In the genomic region with DNA sequence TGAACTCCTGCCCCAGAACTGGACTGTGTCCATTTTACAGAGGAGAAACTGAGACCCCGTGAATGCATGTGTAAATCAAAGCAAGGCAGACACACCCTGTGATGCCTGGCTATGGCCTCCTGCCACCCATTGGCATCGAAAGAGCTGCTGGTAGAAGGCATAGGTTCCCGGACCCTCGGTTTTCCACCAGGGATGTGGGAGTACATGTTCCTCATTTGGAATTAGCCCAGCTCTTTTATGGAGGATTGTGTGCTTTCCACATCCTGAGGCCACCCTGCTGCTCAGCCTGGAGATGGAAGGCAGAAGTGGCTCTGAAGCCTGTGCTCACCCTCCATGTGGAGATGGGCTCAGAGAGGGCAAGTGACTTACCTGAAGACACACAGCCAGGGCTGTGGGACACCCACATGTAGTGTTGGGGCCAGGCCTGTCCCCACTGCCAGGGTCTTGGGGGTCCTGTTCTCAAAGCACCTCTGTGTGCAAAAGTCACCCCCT, we compare ENCODE assay signal across 10 cellular contexts. TPM values are rescaled to one million over a fixed set of nuclear protein-coding genes. Genes with fewer than 3 reads are reported as not detected.
A peak's percentile ranks its signal among the peaks of the same experiment; 100 is the strongest.
DNase-seq lines count a peak whose midpoint lies in the region; ATAC-seq, FAIRE-seq and TF ChIP-seq lines count a peak whose summit lies in the region.
"Had no signal": no experiment of that assay in that cellular context is flagged by ENCODE, and none has a peak within 500 bp of the region (broad histone marks: within the 10 kb centered on the region; RNA-seq: fewer than 3 reads in every experiment).

No MANE protein-coding gene starts in this region.

- no peaks in the 10 kb centered on the region for H3K9me3 ChIP-seq in liver (ENCODE audit: control insufficient read depth in 4 of 4, low read length in 3 of 4)

- H3K9ac ChIP-seq in liver (ENCODE audit: low read depth in 1 of 2, low read length in 2 of 2), result peak overlapping the region in 1 of 2 donors; percentile 3

- no peak for TF ChIP-seq RAD21 in liver (IDR thresholded peaks at IDR 0.05)

- CTCF ChIA-PET in activated CD4-positive, alpha-beta memory T cell treated with anti-CD3 and anti-CD28 coated beads for 36 hours (lab: Charles Lee), result interaction anchor here (2.0 to 2.8 kb wide), 2 partner anchors 57 to 104 kb away, joined by 6 to 17 read pairs; no protein-coding TSS in a partner anchor

- H3K4me1 Mint-ChIP-seq in activated CD4-positive, alpha-beta memory T cell treated with anti-CD3 and anti-CD28 coated beads for 36 hours (ENCODE audit: low read depth), result peaks cover 69% of the 10 kb centered on the region
- peaks cover 12% of the 10 kb centered on the region for H3K4me1 Mint-ChIP-seq in progenitor cell of endocrine pancreas (ENCODE audit: low read depth)

- no peak for FAIRE-seq in D721Med (lab: Jason Lieb, UNC)

- intact Hi-C loops in activated CD4-positive, alpha-beta memory T cell treated with anti-CD3 and anti-CD28 coated beads for 36 hours (cut with micrococcal nuclease), result loop anchor here (2.0 kb wide), 2 partner anchors 73 to 97 kb away; partner anchors contain the start of gene NINJ1

- 60% methylated on average over 4 of the region's 4 CpGs for WGBS in liver

- H3K4me1 ChIP-seq in ACC112 (ENCODE audit: control insufficient read depth, insufficient read depth, low read length, unreplicated experiment) (peaks cover 16% of the 10 kb centered on the region), liver (ENCODE audit: control insufficient read depth in 4 of 4, insufficient read depth in 4 of 4, low read length in 3 of 4) (peaks cover 9 to 40% (median 30%) of the 10 kb centered on the region in 4 donors)

- H3K36me3 Mint-ChIP-seq in activated CD4-positive, alpha-beta memory T cell treated with anti-CD3 and anti-CD28 coated beads for 36 hours, result peaks cover 24% of the 10 kb centered on the region
- H3K36me3 Mint-ChIP-seq in progenitor cell of endocrine pancreas (ENCODE audit: insufficient read depth), result no peaks in the 10 kb centered on the region

- no peaks in the 10 kb centered on the region for H3K36me3 ChIP-seq in ACC112 (ENCODE audit: insufficient read depth, low read length)
- peaks cover 1% of the 10 kb centered on the region; the same call in 1 of the 2 replicates for H3K36me3 ChIP-seq in GM06990 (ENCODE audit: control insufficient read depth, insufficient read depth, low read length)
- no peaks in the 10 kb centered on the region for H3K36me3 ChIP-seq in liver (ENCODE audit: control insufficient read depth in 4 of 4, insufficient read depth in 3 of 4, low read depth in 1 of 4, low read length in 3 of 4)

- peak overlapping the region; percentile 20 for H2AFZ ChIP-seq in ACC112 (ENCODE audit: low read length, unreplicated experiment)

- no peaks in the 10 kb centered on the region for H3K9me3 Mint-ChIP-seq in activated CD4-positive, alpha-beta memory T cell treated with anti-CD3 and anti-CD28 coated beads for 36 hours
- no peaks in the 10 kb centered on the region for H3K9me3 Mint-ChIP-seq in progenitor cell of endocrine pancreas (ENCODE audit: low read depth)

- peak overlapping the region; percentile 90 for H3K4me3 Mint-ChIP-seq in activated CD4-positive, alpha-beta memory T cell treated with anti-CD3 and anti-CD28 coated beads for 36 hours
- no peak overlapping the region for H3K4me3 Mint-ChIP-seq in progenitor cell of endocrine pancreas (ENCODE audit: low read depth)

- no peak for TF ChIP-seq CTCF in GM06990 (IDR thresholded peaks at IDR 0.05; ENCODE audit: insufficient read depth, low read length, poor library complexity, severe bottlenecking)
- TF ChIP-seq CTCF in liver (IDR thresholded peaks at IDR 0.05; ENCODE audit: low read depth, low read length, missing input control), result no peak
- TF ChIP-seq CTCF in progenitor cell of endocrine pancreas (IDR thresholded peaks at IDR 0.05; ENCODE audit: unreplicated experiment), result no peak
- TF ChIP-seq CTCF in D721Med (IDR thresholded peaks at IDR 0.05; ENCODE audit: insufficient read depth, missing control alignments), result no peak

- POLR2A ChIA-PET in activated CD4-positive, alpha-beta memory T cell treated with anti-CD3 and anti-CD28 coated beads for 36 hours (lab: Charles Lee), result interaction anchor here (0.6 to 1.5 kb wide), 3 partner anchors 22 to 119 kb away, joined by 3 to 4 read pairs (median 3); no protein-coding TSS in a partner anchor

- no peak for ATAC-seq in GM19351 (IDR thresholded peaks at IDR 0.05; ENCODE audit: unreplicated experiment)

- H3K79me2 ChIP-seq in ACC112 (ENCODE audit: control insufficient read depth, insufficient read depth, low read length, unreplicated experiment), result no peaks in the 10 kb centered on the region

- no peaks in the 10 kb centered on the region for H3K27me3 Mint-ChIP-seq in activated CD4-positive, alpha-beta memory T cell treated with anti-CD3 and anti-CD28 coated beads for 36 hours
- peaks cover 27% of the 10 kb centered on the region for H3K27me3 Mint-ChIP-seq in progenitor cell of endocrine pancreas

- no peaks in the 10 kb centered on the region for H3K27me3 ChIP-seq in ACC112 (ENCODE audit: insufficient read depth, low read length)
- no peaks in the 10 kb centered on the region for H3K27me3 ChIP-seq in GM06990 (replicated peaks; ENCODE audit: control insufficient read depth, insufficient read depth, low read length)
- H3K27me3 ChIP-seq in liver (ENCODE audit: control insufficient read depth in 4 of 4, insufficient read depth in 4 of 4, low read length in 3 of 4), result no peaks in the 10 kb centered on the region

- H3K27ac ChIP-seq in ACC112 (ENCODE audit: low read depth, low read length), result no peak overlapping the region
- H3K27ac ChIP-seq in liver (ENCODE audit: low read depth in 1 of 2, low read length in 2 of 2), result peak overlapping the region; percentile 5 to 48

- no peak overlapping the region for H3K4me3 ChIP-seq in ACC112 (ENCODE audit: low read depth, low read length)
- H3K4me3 ChIP-seq in GM06990 (replicated peaks; ENCODE audit: low read depth, low read length), result peak overlapping the region; percentile 41; the same call in 1 of the 2 replicates
- H3K4me3 ChIP-seq in liver (ENCODE audit: low read depth in 1 of 3, low read length in 3 of 3), result no peak overlapping the region

- DNase-seq in GM06990 (ENCODE audit: extremely low read depth, insufficient read length) (no peak), progenitor cell of endocrine pancreas (ENCODE audit: low spot score, unreplicated experiment) (no peak), D721Med (ENCODE audit: insufficient read length, low spot score) (no peak), T1000 (lab: John Stamatoyannopoulos, UW) (no peak)
- DNase-seq in activated CD4-positive, alpha-beta memory T cell treated with anti-CD3 and anti-CD28 coated beads for 36 hours, result no peak
- DNase-seq: Kasumi-1 had no signal

- H3K27ac Mint-ChIP-seq in activated CD4-positive, alpha-beta memory T cell treated with anti-CD3 and anti-CD28 coated beads for 36 hours, result peak overlapping the region; percentile 99
- no peak overlapping the region for H3K27ac Mint-ChIP-seq in progenitor cell of endocrine pancreas

TF ChIP-seq in liver, 16 proteins besides CTCF, POLR2A, EP300 and RAD21:
- TF ChIP-seq EGR1 (IDR thresholded peaks at IDR 0.05; ENCODE audit: low read depth in 2 of 2) (no peak), FOXA2 (IDR thresholded peaks at IDR 0.05) (no peak), GABPA (IDR thresholded peaks at IDR 0.05 in 1 of 2, conservative IDR thresholded peaks at IDR 0.05 in 1 of 2) (no peak), TAF1 (conservative IDR thresholded peaks at IDR 0.05) (no peak), FOXA1 (IDR thresholded peaks at IDR 0.05) (no peak), REST (IDR thresholded peaks at IDR 0.05) (no peak), HNF4G (IDR thresholded peaks at IDR 0.05) (no peak), NR2F2 (IDR thresholded peaks at IDR 0.05) (no peak)
- TF ChIP-seq, protein P1, sequence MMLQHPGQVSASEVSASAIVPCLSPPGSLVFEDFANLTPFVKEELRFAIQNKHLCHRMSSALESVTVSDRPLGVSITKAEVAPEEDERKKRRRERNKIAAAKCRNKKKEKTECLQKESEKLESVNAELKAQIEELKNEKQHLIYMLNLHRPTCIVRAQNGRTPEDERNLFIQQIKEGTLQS (IDR thresholded peaks at IDR 0.05), result no peak

RNA-seq across cellular contexts. Expression of gene SUSD3, which starts 2.8 kb away (rescaled TPM):
- total RNA-seq in activated CD4-positive, alpha-beta memory T cell treated with anti-CD3 and anti-CD28 coated beads for 36 hours, result 10 to 100 TPM; 67.0 to 72.8 TPM
- total RNA-seq in liver (1 to 10 TPM; 4.1 to 9.7 TPM), progenitor cell of endocrine pancreas (0.43 and 1.2 TPM in 2 replicates)
- 10 to 100 TPM; 13.9 to 19.2 TPM for polyA plus RNA-seq in liver
- total RNA-seq: myocyte had no signal

RNA-seq across cellular contexts. Expression of gene CARD19, which starts 34.7 kb away (rescaled TPM):
- total RNA-seq in activated CD4-positive, alpha-beta memory T cell treated with anti-CD3 and anti-CD28 coated beads for 36 hours, result 10 to 100 TPM; 77.9 to 80.0 TPM
- 10 to 100 TPM; 13.0 to 15.5 TPM for total RNA-seq in liver
- 10 to 100 TPM; 17.2 to 18.2 TPM for polyA plus RNA-seq in liver
- 19.3 and 20.4 TPM in 2 replicates for total RNA-seq in progenitor cell of endocrine pancreas

Comparison
In these comparisons a context has a peak if more than half of its experiments do, and no peak if none do; other contexts are left out.
1. RNA of gene SUSD3, which starts 2.8 kb away (total RNA-seq): 67.0 to 72.8 TPM in activated CD4-positive, alpha-beta memory T cell treated with anti-CD3 and anti-CD28 coated beads for 36 hours; 4.1 to 9.7 TPM in liver and 0.43 to 1.2 TPM in progenitor cell of endocrine pancreas; every median in the first group is over 4 times any median in the second.